8 cellular contexts compared by ENCODE assay signal in the genomic region with DNA sequence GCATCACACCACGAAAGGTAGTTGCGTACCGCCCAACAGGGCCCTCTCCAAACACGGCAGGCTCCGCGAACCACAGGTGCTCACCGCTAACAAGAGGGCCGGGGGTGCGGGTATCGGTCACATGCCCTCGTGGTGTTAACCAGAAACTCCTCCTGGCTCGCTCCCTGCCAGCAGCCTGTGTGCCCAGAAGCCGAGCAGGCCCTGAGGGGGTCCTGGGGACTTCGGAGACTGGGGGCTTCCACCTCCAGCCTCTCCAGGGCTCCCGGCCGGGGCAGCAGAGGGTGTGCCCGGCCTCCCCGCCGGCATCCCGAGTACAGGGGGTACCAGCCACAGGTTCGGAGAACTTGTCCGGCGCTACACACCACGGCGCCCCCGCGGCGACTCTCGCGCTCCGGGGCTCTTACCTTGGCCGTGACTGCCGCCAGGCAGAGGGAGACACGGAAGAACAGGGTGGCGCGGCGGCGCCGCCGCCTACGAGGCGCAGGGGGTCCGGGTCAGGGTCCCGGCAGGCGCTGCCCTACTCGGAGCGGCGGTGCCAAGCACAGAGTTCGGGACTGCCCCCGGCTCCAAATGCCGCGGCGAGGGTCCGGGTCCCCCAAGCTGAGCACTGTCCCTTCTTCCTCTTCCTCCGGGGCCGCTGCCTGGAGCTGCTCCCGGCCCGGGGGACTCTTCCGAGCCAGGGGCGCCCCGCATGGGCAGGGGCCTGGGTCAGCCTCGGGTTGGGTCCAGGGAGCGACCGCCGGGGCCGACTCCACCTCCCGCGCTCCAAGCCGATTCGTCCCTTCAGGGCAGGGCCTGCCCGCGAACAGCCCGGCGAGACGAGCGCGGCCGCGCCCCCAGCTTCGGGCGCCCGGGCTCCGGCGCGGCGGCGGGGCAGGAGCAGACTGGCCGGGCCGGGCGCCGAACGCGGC. TPM values are rescaled to one million over a fixed set of nuclear protein-coding genes. Genes with fewer than 3 reads are reported as not detected.
DNase-seq lines count a peak whose midpoint lies in the region; ATAC-seq, FAIRE-seq and TF ChIP-seq lines count a peak whose summit lies in the region.

A gene (minus strand): TSS at position 886 of the 911 bp plus-strand sequence.

- no peak for FAIRE-seq in GM12891 (lab: Jason Lieb, UNC)

- ATAC-seq in HG02623 (IDR thresholded peaks at IDR 0.05; ENCODE audit: unreplicated experiment) (peak; percentile 19), GM21360 (IDR thresholded peaks at IDR 0.05; ENCODE audit: unreplicated experiment) (no peak), GM21367 (IDR thresholded peaks at IDR 0.05; ENCODE audit: unreplicated experiment) (no peak)

- DNase-seq in GM12891 (ENCODE audit: insufficient read length, low spot score): peak; percentile 32
- DNase-seq in RPMI7951 (ENCODE audit: low read depth): peak; percentile 13
- DNase-seq in lung microvascular endothelial cell (ENCODE audit: low read depth in 2 of 2): peak; percentile 16 to 39
- DNase-seq in suprapubic skin (ENCODE audit: low spot score in 2 of 2): peak; percentile 71 to 79

- H3K27me3 ChIP-seq in ectodermal cell (ENCODE audit: control insufficient read depth, insufficient read depth, low read length, poor library complexity, severe bottlenecking): peaks cover 13% of the 10 kb centered on the region
- H3K27me3 ChIP-seq in suprapubic skin: no peaks in the 10 kb centered on the region

- H3K36me3 ChIP-seq in ectodermal cell (ENCODE audit: control insufficient read depth, insufficient read depth, low read length): no peaks in the 10 kb centered on the region
- H3K36me3 ChIP-seq in suprapubic skin: no peaks in the 10 kb centered on the region

- H3K4me3 ChIP-seq in ectodermal cell (ENCODE audit: insufficient read depth, low read depth, low read length): peak within 1 kb of the TSS; percentile 77
- peak within 1 kb of the TSS; percentile 90 for H3K4me3 ChIP-seq in suprapubic skin

- H3K4me1 ChIP-seq in ectodermal cell (ENCODE audit: control insufficient read depth, insufficient read depth, low read length): peaks cover 23% of the 10 kb centered on the region
- H3K4me1 ChIP-seq in suprapubic skin: peaks cover 38% of the 10 kb centered on the region

- peak within 1 kb of the TSS; percentile 58 for H3K27ac ChIP-seq in ectodermal cell (ENCODE audit: insufficient read depth, low read depth, low read length, poor library complexity, severe bottlenecking)
- peak within 1 kb of the TSS; percentile 80 for H3K27ac ChIP-seq in suprapubic skin

- H3K9me3 ChIP-seq in ectodermal cell (ENCODE audit: control insufficient read depth, low read length): no peaks in the 10 kb centered on the region
- H3K9me3 ChIP-seq in suprapubic skin: no peaks in the 10 kb centered on the region

- 0% methylated on average over 93 of the region's 93 CpGs for WGBS in ectodermal cell, 2 experiments
- WGBS in suprapubic skin: 0% methylated on average over 6 of the region's 93 CpGs

- no peak for TF ChIP-seq EP300 in suprapubic skin (IDR thresholded peaks at IDR 0.05)

- TF ChIP-seq CTCF in suprapubic skin (IDR thresholded peaks at IDR 0.05): no peak

- peak; percentile 32; the same call in 1 of the 2 replicates for TF ChIP-seq POLR2A in GM12891 (IDR thresholded peaks at IDR 0.05; ENCODE audit: low read depth, low read length)
- TF ChIP-seq POLR2A in suprapubic skin (IDR thresholded peaks at IDR 0.05): no peak

TF ChIP-seq in GM12891, 5 proteins besides CTCF, POLR2A, EP300 and RAD21:
- TF ChIP-seq SPI1 (IDR thresholded peaks at IDR 0.05; ENCODE audit: low read depth, low read length) (no peak), TAF1 (IDR thresholded peaks at IDR 0.05; ENCODE audit: low read depth, low read length) (no peak; the same call in 1 of the 2 replicates), POLR2AphosphoS5 (IDR thresholded peaks at IDR 0.05; ENCODE audit: low read depth, low read length) (no peak), PAX5 (IDR thresholded peaks at IDR 0.05; ENCODE audit: insufficient read depth, low read length, severe bottlenecking) (no peak), POU2F2 (IDR thresholded peaks at IDR 0.05; ENCODE audit: low read depth, low read length) (no peak)

RNA-seq across cellular contexts. Expression of the gene that starts here (rescaled TPM):
- 10.1 TPM for polyA plus RNA-seq in GM12891 (2012; ENCODE audit: low read depth, missing spikeins)
- 2.9 and 3.0 TPM in 2 replicates for total RNA-seq in RPMI7951 (2014; rRNA removed; shearing (Covaris generic))
- polyA plus RNA-seq in ectodermal cell (2013, experiment 1 of 4): 32.7 TPM
- 33.8 TPM for polyA plus RNA-seq in ectodermal cell (2013, experiment 2 of 4)
- 25.0 TPM for polyA plus RNA-seq in ectodermal cell (2013, experiment 3 of 4)
- 28.8 TPM for polyA plus RNA-seq in ectodermal cell (2013, experiment 4 of 4)
- 1.3 and 4.6 TPM in 2 replicates for total RNA-seq in lung microvascular endothelial cell
- total RNA-seq in suprapubic skin: 10 to 100 TPM; 12.1 to 41.6 (median 21.1) TPM

Comparison
In these comparisons a context has a peak if more than half of its experiments do, and no peak if none do; other contexts are left out.
1. DNase-seq: peak in every context shown above with its lines; median percentile 75 in suprapubic skin; 32 in GM12891; 28 in lung microvascular endothelial cell; 13 in RPMI7951.